ENCODE assay signal across 1 cellular context in the genomic region with DNA sequence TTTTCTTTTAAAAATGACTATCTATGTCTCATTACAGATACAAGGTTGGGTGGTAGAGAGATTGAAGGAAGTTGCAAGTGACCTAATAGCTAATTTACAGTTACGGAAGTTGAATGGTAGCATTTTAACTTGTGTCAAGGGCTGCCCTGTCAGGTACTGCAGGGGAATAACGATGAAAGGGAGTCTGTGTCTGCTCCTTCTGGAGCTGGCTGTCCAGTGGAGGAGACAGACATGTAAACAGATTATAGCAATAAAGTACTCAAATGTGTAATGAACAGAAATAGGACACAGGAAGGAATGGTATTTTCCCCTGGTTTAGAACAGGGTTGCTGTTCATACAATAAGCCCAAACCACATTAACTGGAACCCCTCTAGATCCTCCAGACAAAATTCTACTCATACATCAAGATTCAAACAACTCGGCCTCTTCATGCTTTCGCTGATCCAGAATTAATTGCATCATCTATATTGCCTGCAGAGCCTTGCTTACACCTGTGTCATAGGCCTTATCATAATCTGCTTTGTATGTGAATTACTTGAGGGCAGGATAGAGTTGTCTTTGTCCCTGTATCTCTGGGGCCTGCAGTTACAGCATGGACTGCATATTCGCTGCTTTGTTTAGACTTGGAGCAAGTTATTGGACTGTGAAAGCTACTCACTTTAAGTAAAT.
TF ChIP-seq lines count a peak whose summit lies in the region.

No MANE protein-coding gene starts in this region.

TF ChIP-seq in HEK293, 187 proteins besides CTCF, POLR2A, EP300 and RAD21 (continued from another document):
- TF ChIP-seq, protein P1, sequence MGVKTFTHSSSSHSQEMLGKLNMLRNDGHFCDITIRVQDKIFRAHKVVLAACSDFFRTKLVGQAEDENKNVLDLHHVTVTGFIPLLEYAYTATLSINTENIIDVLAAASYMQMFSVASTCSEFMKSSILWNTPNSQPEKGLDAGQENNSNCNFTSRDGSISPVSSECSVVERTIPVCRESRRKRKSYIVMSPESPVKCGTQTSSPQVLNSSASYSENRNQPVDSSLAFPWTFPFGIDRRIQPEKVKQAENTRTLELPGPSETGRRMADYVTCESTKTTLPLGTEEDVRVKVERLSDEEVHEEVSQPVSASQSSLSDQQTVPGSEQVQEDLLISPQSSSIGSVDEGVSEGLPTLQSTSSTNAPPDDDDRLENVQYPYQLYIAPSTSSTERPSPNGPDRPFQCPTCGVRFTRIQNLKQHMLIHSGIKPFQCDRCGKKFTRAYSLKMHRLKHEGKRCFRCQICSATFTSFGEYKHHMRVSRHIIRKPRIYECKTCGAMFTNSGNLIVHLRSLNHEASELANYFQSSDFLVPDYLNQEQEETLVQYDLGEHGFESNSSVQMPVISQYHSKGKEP (tag by site-specific recombination; IDR thresholded peaks at IDR 0.05) = 0 out of 2 replicates have a peak, but pooled peaks have one; percentile 40
- 0 out of 2 replicates have a peak, but pooled peaks have one; percentile 24 for TF ChIP-seq ZFP69B (tag by site-specific recombination; IDR thresholded peaks at IDR 0.05)
- TF ChIP-seq ZNF621 (tag by site-specific recombination; IDR thresholded peaks at IDR 0.05) = no peak
- peak; percentile 99 for TF ChIP-seq ZNF112 (tag by site-specific recombination; IDR thresholded peaks at IDR 0.05)
- TF ChIP-seq, protein P2, sequence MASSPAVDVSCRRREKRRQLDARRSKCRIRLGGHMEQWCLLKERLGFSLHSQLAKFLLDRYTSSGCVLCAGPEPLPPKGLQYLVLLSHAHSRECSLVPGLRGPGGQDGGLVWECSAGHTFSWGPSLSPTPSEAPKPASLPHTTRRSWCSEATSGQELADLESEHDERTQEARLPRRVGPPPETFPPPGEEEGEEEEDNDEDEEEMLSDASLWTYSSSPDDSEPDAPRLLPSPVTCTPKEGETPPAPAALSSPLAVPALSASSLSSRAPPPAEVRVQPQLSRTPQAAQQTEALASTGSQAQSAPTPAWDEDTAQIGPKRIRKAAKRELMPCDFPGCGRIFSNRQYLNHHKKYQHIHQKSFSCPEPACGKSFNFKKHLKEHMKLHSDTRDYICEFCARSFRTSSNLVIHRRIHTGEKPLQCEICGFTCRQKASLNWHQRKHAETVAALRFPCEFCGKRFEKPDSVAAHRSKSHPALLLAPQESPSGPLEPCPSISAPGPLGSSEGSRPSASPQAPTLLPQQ (tag by site-specific recombination; IDR thresholded peaks at IDR 0.05) = 0 out of 2 replicates have a peak, but pooled peaks have one; percentile 11
- peak; percentile 26 for TF ChIP-seq OSR2 (tag by site-specific recombination; IDR thresholded peaks at IDR 0.05)
TF ChIP-seq in HEK293: peak in this region for 9.
